Comparison of ENCODE assay signal across 33 cellular contexts in the genomic region with DNA sequence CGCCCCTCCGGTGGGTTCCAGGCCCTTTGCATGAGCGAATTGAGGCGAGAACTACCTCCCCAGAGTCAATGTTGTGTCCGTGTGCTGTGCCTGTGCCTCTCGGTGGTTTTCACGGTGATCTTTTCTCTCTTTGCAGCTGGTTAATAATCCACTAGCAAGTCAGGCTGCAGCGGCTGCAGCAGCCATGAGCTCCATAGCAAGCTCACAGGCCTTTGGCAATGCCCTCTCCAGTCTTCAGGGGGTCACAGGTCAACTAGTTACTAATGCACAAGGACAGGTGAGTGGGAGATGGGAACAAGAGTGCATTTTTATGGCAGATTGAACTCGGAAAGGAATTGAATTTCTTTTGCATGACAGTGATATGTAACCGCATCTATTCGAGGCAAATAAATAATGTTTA.
A peak's percentile ranks its signal among the peaks of the same experiment; 100 is the strongest.
DNase-seq lines count a peak whose midpoint lies in the region; ATAC-seq, FAIRE-seq and TF ChIP-seq lines count a peak whose summit lies in the region.
"Had no signal": no experiment of that assay in that cellular context is flagged by ENCODE, and none has a peak within 500 bp of the region (broad histone marks: within the 10 kb centered on the region; RNA-seq: fewer than 3 reads in every experiment).

No MANE protein-coding gene starts in this region.

- DNase-seq in DMS53 (lab: John Stamatoyannopoulos, UW) = peak; percentile 87
- peak; percentile 28 for DNase-seq in RCC 7860 (ENCODE audit: low spot score)
- peak; percentile 73 for DNase-seq in kidney tubule cell (ENCODE audit: low spot score)
- DNase-seq in progenitor cell of endocrine pancreas (ENCODE audit: low spot score, unreplicated experiment) = no peak
- DNase-seq in activated CD4-positive, alpha-beta T cell treated with anti-CD3 and anti-CD28 coated beads for 48 hours = no peak
- DNase-seq in endothelial cell (ENCODE audit: low spot score) = no peak
- DNase-seq in CD4-positive, alpha-beta memory T cell = no peak
- DNase-seq: activated CD4-positive, alpha-beta memory T cell treated with anti-CD3 and anti-CD28 coated beads for 36 hours; activated naive CD4-positive, alpha-beta T cell treated with Interleukin-2 at 50 U/mL for 16 hours; AML-193; CD4-positive, CD25-positive, alpha-beta regulatory T cell; foreskin melanocyte; heart right ventricle; KG1; kidney; mucosa of descending colon; NCI-H1930; NCI-H510A treated with DMSO at 0.1 percent for 48 hours; ovary; spleen; stimulated activated CD4-positive, alpha-beta T cell treated with anti-CD3 and anti-CD28 coated beads, Interleukin-2, amount 100 ng/mL, for 24 hours; T-cell had no signal

- no peaks in the 10 kb centered on the region for H3K4me1 ChIP-seq in CD4-positive, alpha-beta memory T cell (ENCODE audit: insufficient read depth, low read length)
- H3K4me1 ChIP-seq: A549, heart right ventricle, SJSA1, spleen, vagina had no signal

- no peak overlapping the region for H3K27ac ChIP-seq in CD4-positive, alpha-beta memory T cell (ENCODE audit: low read depth, low read length)
- H3K27ac ChIP-seq: A549, heart right ventricle, ovary, RWPE1, SJSA1, spleen, thoracic aorta, vagina had no signal

- no peaks in the 10 kb centered on the region for H3K9me3 ChIP-seq in CD4-positive, alpha-beta memory T cell (ENCODE audit: control insufficient read depth in 1 of 2, low read length in 2 of 2)
- H3K9me3 ChIP-seq: A549, heart right ventricle, mucosa of descending colon, ovary, SJSA1, spleen, thoracic aorta, vagina had no signal

- H3K27me3 Mint-ChIP-seq in progenitor cell of endocrine pancreas (no peaks in the 10 kb centered on the region), endothelial cell (ENCODE audit: unreplicated experiment) (no peaks in the 10 kb centered on the region)
- peaks cover 2 to 7% of the 10 kb centered on the region in 2 donors for H3K27me3 Mint-ChIP-seq in CD4-positive, alpha-beta memory T cell

- intact Hi-C loops in CD4-positive, alpha-beta memory T cell (cut with micrococcal nuclease) = no loop called here

- CTCF ChIA-PET in CD4-positive, alpha-beta memory T cell (lab: Charles Lee; ENCODE audit: partially characterized antibody) = interaction anchor here (1.6 kb wide), 1 partner anchor 9 kb away, joined by 3 read pairs; no protein-coding TSS in a partner anchor

- H3K36me3 ChIP-seq in CD4-positive, alpha-beta memory T cell (ENCODE audit: insufficient read depth, low read length) = no peaks in the 10 kb centered on the region
- H3K36me3 ChIP-seq: heart right ventricle, ovary, SJSA1, spleen, thoracic aorta, vagina had no signal

- H3K27ac Mint-ChIP-seq in progenitor cell of endocrine pancreas (peak overlapping the region; percentile 95), endothelial cell (ENCODE audit: unreplicated experiment) (no peak overlapping the region)
- no peak overlapping the region for H3K27ac Mint-ChIP-seq in CD4-positive, alpha-beta memory T cell
- H3K27ac Mint-ChIP-seq: activated CD4-positive, alpha-beta memory T cell treated with anti-CD3 and anti-CD28 coated beads for 36 hours; CD4-positive, CD25-positive, alpha-beta regulatory T cell; stimulated activated naive CD8-positive, alpha-beta T cell treated with anti-CD3 and anti-CD28 coated beads, Interleukin-15, Interleukin-2, amounts not matched to agents 100 ng/mL and 50 ng/mL, for 24 hours; T-cell had no signal

- TF ChIP-seq CTCF in progenitor cell of endocrine pancreas (IDR thresholded peaks at IDR 0.05; ENCODE audit: unreplicated experiment) = no peak
- TF ChIP-seq CTCF in endothelial cell (IDR thresholded peaks at IDR 0.05; ENCODE audit: unreplicated experiment) = no peak

- no peaks in the 10 kb centered on the region for H3K36me3 Mint-ChIP-seq in progenitor cell of endocrine pancreas (ENCODE audit: insufficient read depth)
- H3K36me3 Mint-ChIP-seq in endothelial cell (ENCODE audit: low read depth, unreplicated experiment) = no peaks in the 10 kb centered on the region
- no peaks in the 10 kb centered on the region for H3K36me3 Mint-ChIP-seq in CD4-positive, alpha-beta memory T cell
- H3K36me3 Mint-ChIP-seq: activated CD4-positive, alpha-beta memory T cell treated with anti-CD3 and anti-CD28 coated beads for 36 hours; CD4-positive, CD25-positive, alpha-beta regulatory T cell; T-cell had no signal

- peak; percentile 52 for FAIRE-seq in RCC 7860 (lab: Jason Lieb, UNC)
- FAIRE-seq: A549, endometrium, HTR-8/SVneo, kidney had no signal

- H3K4me3 Mint-ChIP-seq in progenitor cell of endocrine pancreas (ENCODE audit: low read depth) = peak overlapping the region; percentile 56
- no peak overlapping the region for H3K4me3 Mint-ChIP-seq in endothelial cell (ENCODE audit: unreplicated experiment)
- no peak overlapping the region for H3K4me3 Mint-ChIP-seq in CD4-positive, alpha-beta memory T cell
- H3K4me3 Mint-ChIP-seq: activated CD4-positive, alpha-beta memory T cell treated with anti-CD3 and anti-CD28 coated beads for 36 hours; CD4-positive, CD25-positive, alpha-beta regulatory T cell; central memory CD8-positive, alpha-beta T cell; stimulated activated naive CD8-positive, alpha-beta T cell treated with anti-CD3 and anti-CD28 coated beads, Interleukin-15, Interleukin-2, amounts not matched to agents 100 ng/mL and 50 ng/mL, for 24 hours; T-cell had no signal

- POLR2A ChIA-PET in CD4-positive, alpha-beta memory T cell (lab: Charles Lee; ENCODE audit: partially characterized antibody) = no interaction called here

- ATAC-seq in GM19455 (IDR thresholded peaks at IDR 0.05; ENCODE audit: unreplicated experiment) = no peak
- ATAC-seq: A549, heart right ventricle, mucosa of descending colon, T-cell had no signal

- no peak overlapping the region for H3K4me3 ChIP-seq in CD4-positive, alpha-beta memory T cell (ENCODE audit: low read length in 2 of 2)
- H3K4me3 ChIP-seq: A549, heart right ventricle, lung, mucosa of descending colon, ovary, SJSA1, spleen, thoracic aorta, vagina had no signal

- no peaks in the 10 kb centered on the region for H3K27me3 ChIP-seq in CD4-positive, alpha-beta memory T cell (ENCODE audit: insufficient read depth, low read length)
- H3K27me3 ChIP-seq: ovary, SJSA1, spleen, vagina had no signal

- H3K9me3 Mint-ChIP-seq in progenitor cell of endocrine pancreas (ENCODE audit: low read depth) (no peaks in the 10 kb centered on the region), endothelial cell (ENCODE audit: unreplicated experiment) (no peaks in the 10 kb centered on the region)
- no peaks in the 10 kb centered on the region for H3K9me3 Mint-ChIP-seq in CD4-positive, alpha-beta memory T cell
- H3K9me3 Mint-ChIP-seq: activated CD4-positive, alpha-beta memory T cell treated with anti-CD3 and anti-CD28 coated beads for 36 hours; CD4-positive, CD25-positive, alpha-beta regulatory T cell; central memory CD8-positive, alpha-beta T cell; stimulated activated naive CD8-positive, alpha-beta T cell treated with anti-CD3 and anti-CD28 coated beads, Interleukin-15, Interleukin-2, amounts not matched to agents 100 ng/mL and 50 ng/mL, for 24 hours; T-cell had no signal

- H3K4me1 Mint-ChIP-seq in progenitor cell of endocrine pancreas (ENCODE audit: low read depth) (peaks cover 32% of the 10 kb centered on the region), endothelial cell (ENCODE audit: unreplicated experiment) (peaks cover 8% of the 10 kb centered on the region)
- H3K4me1 Mint-ChIP-seq in CD4-positive, alpha-beta memory T cell = no peaks in the 10 kb centered on the region
- H3K4me1 Mint-ChIP-seq: CD4-positive, CD25-positive, alpha-beta regulatory T cell; central memory CD8-positive, alpha-beta T cell; T-cell had no signal

Comparison
In these comparisons a context has a peak if more than half of its experiments do, and no peak if none do; other contexts are left out.
1. DNase-seq: peak in DMS53 (single experiment), RCC 7860 (single experiment) and kidney tubule cell (single experiment); none in progenitor cell of endocrine pancreas (single experiment), activated CD4-positive, alpha-beta T cell treated with anti-CD3 and anti-CD28 coated beads for 48 hours (single experiment), endothelial cell (single experiment) and CD4-positive, alpha-beta memory T cell (0 of 5).